1 cellular context compared by ENCODE assay signal in the genomic region with DNA sequence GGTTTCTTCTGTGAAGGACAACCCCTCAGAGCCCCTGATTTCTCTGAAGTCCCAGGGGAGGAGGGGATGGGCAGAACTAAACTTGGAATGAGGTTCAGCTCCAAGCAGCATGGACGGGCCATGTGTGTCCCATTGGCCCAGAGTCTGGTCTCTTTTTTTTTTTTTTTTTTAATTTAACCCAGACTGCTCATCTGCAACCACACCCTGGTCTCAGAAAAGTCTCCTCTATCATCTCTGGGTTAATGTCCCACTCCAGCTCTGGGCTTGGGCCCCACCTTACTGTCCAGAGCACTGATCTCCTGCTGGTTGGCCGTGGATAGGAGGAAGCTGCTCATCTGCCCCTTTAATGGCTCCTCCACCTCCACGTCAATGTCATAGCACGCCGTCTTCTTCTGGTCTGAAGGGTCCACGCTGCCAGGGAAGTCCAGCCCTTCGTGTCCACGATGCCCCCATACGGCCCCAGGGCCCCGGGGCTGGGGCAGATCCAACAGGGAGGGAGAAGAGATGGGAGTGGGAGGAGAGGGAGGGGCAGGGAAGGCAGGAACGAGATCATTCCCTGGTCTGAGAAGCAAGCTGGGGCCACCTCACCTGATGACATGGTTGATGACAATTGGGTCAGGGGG.
TF ChIP-seq lines count a peak whose summit lies in the region.

No MANE protein-coding gene starts in this region.

TF ChIP-seq in HEK293, 187 proteins besides CTCF, POLR2A, EP300 and RAD21:
- no peak for TF ChIP-seq ZNF37A (tag by site-specific recombination; IDR thresholded peaks at IDR 0.05)
- TF ChIP-seq ZFHX2 (tag by site-specific recombination; conservative IDR thresholded peaks at IDR 0.05) = peak; percentile 43
- TF ChIP-seq ZNF404 (tag by site-specific recombination; IDR thresholded peaks at IDR 0.05) = no peak
